ENCODE assay signal across 19 cellular contexts in the genomic region with DNA sequence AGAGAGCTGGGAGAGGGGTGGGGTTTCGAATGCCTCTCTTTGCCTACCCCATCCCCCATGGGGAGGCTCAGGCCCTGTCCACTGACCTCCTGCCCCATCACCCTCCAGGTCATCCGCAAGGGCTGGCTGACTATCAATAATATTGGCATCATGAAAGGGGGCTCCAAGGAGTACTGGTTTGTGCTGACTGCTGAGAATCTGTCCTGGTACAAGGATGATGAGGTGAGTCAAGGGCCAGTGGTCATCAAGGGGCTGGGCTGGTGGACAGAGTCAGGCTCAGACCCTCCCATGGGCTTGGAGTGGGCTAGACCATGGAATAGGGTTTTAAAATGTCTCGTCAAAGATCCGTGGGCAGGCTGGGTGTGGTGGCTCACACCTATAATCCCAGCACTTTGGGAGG. TPM values are rescaled to one million over a fixed set of nuclear protein-coding genes. Genes with fewer than 3 reads are reported as not detected.
DNase-seq lines count a peak whose midpoint lies in the region; ATAC-seq and TF ChIP-seq lines count a peak whose summit lies in the region.
"Had no signal": no experiment of that assay in that cellular context is flagged by ENCODE, and none has a peak within 500 bp of the region (broad histone marks: within the 10 kb centered on the region; RNA-seq: fewer than 3 reads in every experiment).

No MANE protein-coding gene starts in this region.

- no peaks in the 10 kb centered on the region for H3K36me3 ChIP-seq in right atrium auricular region
- H3K36me3 ChIP-seq in hepatocyte (replicated peaks; ENCODE audit: insufficient read depth, low read depth), result no peaks in the 10 kb centered on the region
- H3K36me3 ChIP-seq in gastrocnemius medialis, result no peaks in the 10 kb centered on the region
- no peaks in the 10 kb centered on the region for H3K36me3 ChIP-seq in vagina
- no peaks in the 10 kb centered on the region for H3K36me3 ChIP-seq in prostate gland

- H3K27me3 ChIP-seq in right atrium auricular region, result no peaks in the 10 kb centered on the region
- H3K27me3 ChIP-seq in hepatocyte, result no peaks in the 10 kb centered on the region
- peaks cover 0 to 5% (median 0%) of the 10 kb centered on the region in 3 donors for H3K27me3 ChIP-seq in gastrocnemius medialis
- no peaks in the 10 kb centered on the region for H3K27me3 ChIP-seq in vagina
- no peaks in the 10 kb centered on the region for H3K27me3 ChIP-seq in prostate gland (replicated peaks; ENCODE audit: insufficient read depth)

- no peaks in the 10 kb centered on the region for H3K9me2 ChIP-seq in hepatocyte (replicated peaks; ENCODE audit: insufficient read depth)

- H3K27ac ChIP-seq in right atrium auricular region (peak overlapping the region; percentile 75 to 80), hepatocyte (peak overlapping the region; percentile 100), gastrocnemius medialis (peak overlapping the region; percentile 56 to 70 (median 64)), vagina (peak overlapping the region; percentile 85), prostate gland (no peak overlapping the region)
- H3K27ac ChIP-seq: KMS-11, RWPE1 had no signal

- intact Hi-C loops in Right ventricle myocardium inferior (cut with DNase I) (no loop called here), gastrocnemius medialis (cut with DNase I; ENCODE audit: low total_unique reads) (no loop called here), vagina (cut with DNase I) (no loop called here), prostate gland (cut with DNase I) (no loop called here)

- H3K4me1 ChIP-seq in right atrium auricular region (peaks cover 0 to 33% of the 10 kb centered on the region in 2 donors), hepatocyte (ENCODE audit: insufficient read depth) (peaks cover 30% of the 10 kb centered on the region), gastrocnemius medialis (no peaks in the 10 kb centered on the region), vagina (peaks cover 31% of the 10 kb centered on the region), prostate gland (replicated peaks) (no peaks in the 10 kb centered on the region)

- no peak for TF ChIP-seq POLR2A in gastrocnemius medialis (IDR thresholded peaks at IDR 0.05)
- no peak for TF ChIP-seq POLR2A in vagina (IDR thresholded peaks at IDR 0.05)
- TF ChIP-seq POLR2A in prostate gland (IDR thresholded peaks at IDR 0.05), result no peak

- H3K9me3 ChIP-seq in right atrium auricular region (no peaks in the 10 kb centered on the region), hepatocyte (ENCODE audit: low read depth) (no peaks in the 10 kb centered on the region), gastrocnemius medialis (no peaks in the 10 kb centered on the region), vagina (no peaks in the 10 kb centered on the region), prostate gland (no peaks in the 10 kb centered on the region)

- WGBS in hepatocyte (ENCODE audit: low lambda C conversion rate, missing lambda C conversion rate), result 96% methylated on average over 4 of the region's 4 CpGs
- 95% methylated on average over 4 of the region's 4 CpGs for WGBS in prostate gland

- ATAC-seq in Right ventricle myocardium inferior (no peak), gastrocnemius medialis (no peak)
- ATAC-seq: PC-3 had no signal

- no peak for DNase-seq in right atrium auricular region (ENCODE audit: low spot score)
- no peak for DNase-seq in Right ventricle myocardium inferior (ENCODE audit: missing footprints)
- DNase-seq in hepatocyte (ENCODE audit: low spot score), result no peak
- DNase-seq in gastrocnemius medialis, result no peak
- DNase-seq in vagina (ENCODE audit: extremely low spot score in 2 of 2), result no peak
- DNase-seq in NCI-H345 (lab: John Stamatoyannopoulos, UW), result no peak
- DNase-seq in prostate gland (ENCODE audit: low spot score), result no peak
- no peak for DNase-seq in iPS-NIHi7 (ENCODE audit: extremely low spot score)
- DNase-seq: C1 segment of cervical spinal cord, DND-41, NCI-H1048, NCI-H1436 treated with DMSO at 0.1 percent for 48 hours, NCI-H2081, NCI-H510A treated with DMSO at 0.1 percent for 48 hours, NCI-H82, PC-3 had no signal

- in situ Hi-C loops in gastrocnemius medialis (cut with MboI; ENCODE audit: low sequenced_read_pairs in 4 of 4), result no loop called here

- H3K79me2 ChIP-seq in hepatocyte, result no peaks in the 10 kb centered on the region

- no peak overlapping the region for H2AFZ ChIP-seq in hepatocyte
- H2AFZ ChIP-seq: GM23248 had no signal

- H3K4me2 ChIP-seq in hepatocyte, result no peak overlapping the region
- H3K4me2 ChIP-seq: KMS-11 had no signal

- H4K20me1 ChIP-seq in hepatocyte (ENCODE audit: insufficient read depth, poor library complexity, severe bottlenecking), result no peaks in the 10 kb centered on the region

- TF ChIP-seq CTCF in right atrium auricular region (IDR thresholded peaks at IDR 0.05) (no peak), hepatocyte (IDR thresholded peaks at IDR 0.05; ENCODE audit: poor library complexity) (no peak), gastrocnemius medialis (IDR thresholded peaks at IDR 0.05 in 4 of 5, conservative IDR thresholded peaks at IDR 0.05 in 1 of 5) (no peak), vagina (IDR thresholded peaks at IDR 0.05) (no peak), prostate gland (IDR thresholded peaks at IDR 0.05) (no peak)

- H3K4me3 ChIP-seq in right atrium auricular region (no peak overlapping the region), hepatocyte (no peak overlapping the region), gastrocnemius medialis (no peak overlapping the region), vagina (no peak overlapping the region), prostate gland (no peak overlapping the region)

RNA-seq across cellular contexts. Expression of gene GOLGA2, which starts 33.7 kb away (rescaled TPM):
- total RNA-seq in right atrium auricular region, result 10 to 100 TPM; 83.3 to 91.6 TPM
- total RNA-seq in Right ventricle myocardium inferior, result 76.4 TPM
- 76.4 and 79.9 TPM in 2 replicates for total RNA-seq in hepatocyte
- polyA plus RNA-seq in hepatocyte, result 37.6 and 59.2 TPM in 2 replicates
- 10 to 100 TPM; 68.9 to 84.6 (median 78.5) TPM for total RNA-seq in gastrocnemius medialis
- total RNA-seq in vagina, result 84.5 TPM
- total RNA-seq in prostate gland, result 100 to 1,000 TPM in 1 of 2 donors, 10 to 100 TPM in 1; 92.1 to 147 TPM

RNA-seq across cellular contexts. Expression of gene SWI5, which starts 34.0 kb away (rescaled TPM):
- 10 to 100 TPM; 21.5 to 23.0 TPM for total RNA-seq in right atrium auricular region
- 14.9 TPM for total RNA-seq in Right ventricle myocardium inferior
- total RNA-seq in hepatocyte, result 29.0 and 33.0 TPM in 2 replicates
- 55.7 and 58.4 TPM in 2 replicates for polyA plus RNA-seq in hepatocyte
- 10 to 100 TPM; 12.7 to 23.8 (median 13.5) TPM for total RNA-seq in gastrocnemius medialis
- 42.7 TPM for total RNA-seq in vagina
- total RNA-seq in prostate gland, result 10 to 100 TPM; 34.8 to 38.5 TPM

RNA-seq across cellular contexts. Expression of gene DNM1, which starts 38.9 kb away (rescaled TPM):
- total RNA-seq in right atrium auricular region (1 to 10 TPM; 2.5 to 3.9 TPM), Right ventricle myocardium inferior (6.1 TPM), hepatocyte (13.4 and 14.4 TPM in 2 replicates), gastrocnemius medialis (1 to 10 TPM; 1.8 to 3.8 (median 2.0) TPM), vagina (33.4 TPM), prostate gland (1 to 10 TPM; 2.0 to 7.7 TPM)
- 37.2 and 40.6 TPM in 2 replicates for polyA plus RNA-seq in hepatocyte

RNA-seq across cellular contexts. Expression of gene CIZ1, which starts 50.8 kb away (rescaled TPM):
- total RNA-seq in right atrium auricular region, result 10 to 100 TPM; 41.6 to 45.9 TPM
- total RNA-seq in Right ventricle myocardium inferior, result 69.3 TPM
- total RNA-seq in hepatocyte, result 31.0 and 31.1 TPM in 2 replicates
- polyA plus RNA-seq in hepatocyte, result 85.6 and 91.0 TPM in 2 replicates
- 10 to 100 TPM; 47.8 to 61.3 (median 53.0) TPM for total RNA-seq in gastrocnemius medialis
- 101 TPM for total RNA-seq in vagina
- 10 to 100 TPM; 55.2 to 94.0 TPM for total RNA-seq in prostate gland

Comparison
In these comparisons a context has a peak if more than half of its experiments do, and no peak if none do; other contexts are left out.
1. H3K27ac ChIP-seq: peak in right atrium auricular region (2 of 2), hepatocyte (single experiment), gastrocnemius medialis (4 of 4) and vagina (single experiment); none in prostate gland (0 of 2).